Comparison of ENCODE assay signal across 1 cellular context in the genomic region with DNA sequence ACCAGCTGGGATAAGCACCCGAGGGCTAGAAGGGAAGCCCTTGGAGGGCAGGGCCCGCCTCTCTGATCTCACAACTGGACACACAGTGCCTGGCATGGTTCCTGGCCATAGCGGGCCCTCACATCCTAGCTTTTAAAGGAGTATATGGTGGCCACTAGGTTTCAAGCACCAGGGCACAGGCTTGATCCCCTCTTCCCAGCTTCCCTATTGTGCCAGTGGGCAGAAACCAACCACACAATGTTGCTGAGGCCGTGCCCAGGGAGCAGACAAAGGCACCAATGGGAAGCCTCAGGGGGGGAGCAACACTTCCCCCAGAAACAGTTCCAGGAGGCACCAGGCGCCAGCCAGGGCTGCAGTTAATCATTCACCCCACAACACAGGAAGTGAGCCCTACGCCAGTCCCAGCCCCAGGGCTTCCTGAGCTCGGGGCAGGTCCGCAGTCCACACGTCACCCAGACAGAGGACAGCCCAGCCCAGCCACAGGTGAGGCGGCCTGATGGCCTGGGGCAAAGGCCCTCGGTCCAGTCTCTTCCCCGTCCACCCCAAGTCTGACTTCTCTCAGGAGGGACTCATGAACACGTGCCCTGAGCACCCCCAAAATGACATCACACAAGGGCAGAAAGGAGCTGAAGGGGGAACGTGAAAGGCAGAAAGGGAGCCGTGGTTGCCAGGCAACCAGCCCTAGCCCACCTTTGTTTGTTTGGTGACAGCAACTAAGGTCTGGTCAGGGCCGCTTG.
A peak's percentile ranks its signal among the peaks of the same experiment; 100 is the strongest.
TF ChIP-seq lines count a peak whose summit lies in the region.

No MANE protein-coding gene starts in this region.

TF ChIP-seq in GM12878, 131 proteins besides CTCF, POLR2A, EP300 and RAD21 (continued from another document and continues in another):
- TF ChIP-seq MEF2A (IDR thresholded peaks at IDR 0.05; ENCODE audit: insufficient read depth, low read depth, low read length) = no peak
- TF ChIP-seq CEBPB (IDR thresholded peaks at IDR 0.05; ENCODE audit: borderline replicate concordance in 1 of 2, low read depth in 2 of 2, low read length in 2 of 2) = no peak
- no peak for TF ChIP-seq STAT1 (conservative IDR thresholded peaks at IDR 0.05)
- no peak for TF ChIP-seq ZNF207 (IDR thresholded peaks at IDR 0.05; ENCODE audit: borderline replicate concordance)
- TF ChIP-seq, protein P1, sequence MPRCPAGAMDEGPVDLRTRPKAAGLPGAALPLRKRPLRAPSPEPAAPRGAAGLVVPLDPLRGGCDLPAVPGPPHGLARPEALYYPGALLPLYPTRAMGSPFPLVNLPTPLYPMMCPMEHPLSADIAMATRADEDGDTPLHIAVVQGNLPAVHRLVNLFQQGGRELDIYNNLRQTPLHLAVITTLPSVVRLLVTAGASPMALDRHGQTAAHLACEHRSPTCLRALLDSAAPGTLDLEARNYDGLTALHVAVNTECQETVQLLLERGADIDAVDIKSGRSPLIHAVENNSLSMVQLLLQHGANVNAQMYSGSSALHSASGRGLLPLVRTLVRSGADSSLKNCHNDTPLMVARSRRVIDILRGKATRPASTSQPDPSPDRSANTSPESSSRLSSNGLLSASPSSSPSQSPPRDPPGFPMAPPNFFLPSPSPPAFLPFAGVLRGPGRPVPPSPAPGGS (IDR thresholded peaks at IDR 0.05; ENCODE audit: borderline replicate concordance, insufficient read depth, low read depth, low read length, poor library complexity, severe bottlenecking) = no peak
- TF ChIP-seq FOXM1 (IDR thresholded peaks at IDR 0.05; ENCODE audit: low read depth, low read length) = no peak
- no peak for TF ChIP-seq ZZZ3 (IDR thresholded peaks at IDR 0.05; ENCODE audit: control insufficient read depth, insufficient read length, low read depth)
- TF ChIP-seq LARP7 (IDR thresholded peaks at IDR 0.05) = 0 out of 2 replicates have a peak, but pooled peaks have one; percentile 38
- no peak for TF ChIP-seq SREBF1 (IDR thresholded peaks at IDR 0.05; ENCODE audit: low read length)
- TF ChIP-seq KLF5 (IDR thresholded peaks at IDR 0.05; ENCODE audit: partially characterized antibody) = no peak
- TF ChIP-seq SRF (IDR thresholded peaks at IDR 0.05; ENCODE audit: low read depth in 2 of 2, low read length in 2 of 2) = no peak
- TF ChIP-seq KDM1A (IDR thresholded peaks at IDR 0.05; ENCODE audit: borderline replicate concordance) = no peak
- TF ChIP-seq EZH2 (IDR thresholded peaks at IDR 0.05; ENCODE audit: borderline replicate concordance, control insufficient read depth, low read depth, low read length) = no peak
- TF ChIP-seq SIN3A (IDR thresholded peaks at IDR 0.05; ENCODE audit: low read depth, low read length) = no peak
- TF ChIP-seq, protein P2, sequence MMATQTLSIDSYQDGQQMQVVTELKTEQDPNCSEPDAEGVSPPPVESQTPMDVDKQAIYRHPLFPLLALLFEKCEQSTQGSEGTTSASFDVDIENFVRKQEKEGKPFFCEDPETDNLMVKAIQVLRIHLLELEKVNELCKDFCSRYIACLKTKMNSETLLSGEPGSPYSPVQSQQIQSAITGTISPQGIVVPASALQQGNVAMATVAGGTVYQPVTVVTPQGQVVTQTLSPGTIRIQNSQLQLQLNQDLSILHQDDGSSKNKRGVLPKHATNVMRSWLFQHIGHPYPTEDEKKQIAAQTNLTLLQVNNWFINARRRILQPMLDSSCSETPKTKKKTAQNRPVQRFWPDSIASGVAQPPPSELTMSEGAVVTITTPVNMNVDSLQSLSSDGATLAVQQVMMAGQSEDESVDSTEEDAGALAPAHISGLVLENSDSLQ (IDR thresholded peaks at IDR 0.05) = peak; percentile 35; the same call in 1 of the 2 replicates
- TF ChIP-seq SUZ12 (IDR thresholded peaks at IDR 0.05; ENCODE audit: unreplicated experiment) = no peak
- TF ChIP-seq, protein P3, sequence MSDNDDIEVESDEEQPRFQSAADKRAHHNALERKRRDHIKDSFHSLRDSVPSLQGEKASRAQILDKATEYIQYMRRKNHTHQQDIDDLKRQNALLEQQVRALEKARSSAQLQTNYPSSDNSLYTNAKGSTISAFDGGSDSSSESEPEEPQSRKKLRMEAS (IDR thresholded peaks at IDR 0.05; ENCODE audit: low read depth, low read length) = no peak
- peak; percentile 64; the same call in 1 of the 2 replicates for TF ChIP-seq GATAD2B (conservative IDR thresholded peaks at IDR 0.05; ENCODE audit: low read depth)
- no peak for TF ChIP-seq IRF4 (IDR thresholded peaks at IDR 0.05; ENCODE audit: low read depth, low read length)
- no peak for TF ChIP-seq ZBED1 (IDR thresholded peaks at IDR 0.05; ENCODE audit: borderline replicate concordance)
- TF ChIP-seq SREBF2 (IDR thresholded peaks at IDR 0.05; ENCODE audit: low read length) = no peak
- TF ChIP-seq TCF12 (IDR thresholded peaks at IDR 0.05; ENCODE audit: low read depth, low read length) = no peak
- TF ChIP-seq RBBP5 (conservative IDR thresholded peaks at IDR 0.05) = no peak
- TF ChIP-seq DPF2 (IDR thresholded peaks at IDR 0.05) = peak; percentile 82
- TF ChIP-seq, protein P4, sequence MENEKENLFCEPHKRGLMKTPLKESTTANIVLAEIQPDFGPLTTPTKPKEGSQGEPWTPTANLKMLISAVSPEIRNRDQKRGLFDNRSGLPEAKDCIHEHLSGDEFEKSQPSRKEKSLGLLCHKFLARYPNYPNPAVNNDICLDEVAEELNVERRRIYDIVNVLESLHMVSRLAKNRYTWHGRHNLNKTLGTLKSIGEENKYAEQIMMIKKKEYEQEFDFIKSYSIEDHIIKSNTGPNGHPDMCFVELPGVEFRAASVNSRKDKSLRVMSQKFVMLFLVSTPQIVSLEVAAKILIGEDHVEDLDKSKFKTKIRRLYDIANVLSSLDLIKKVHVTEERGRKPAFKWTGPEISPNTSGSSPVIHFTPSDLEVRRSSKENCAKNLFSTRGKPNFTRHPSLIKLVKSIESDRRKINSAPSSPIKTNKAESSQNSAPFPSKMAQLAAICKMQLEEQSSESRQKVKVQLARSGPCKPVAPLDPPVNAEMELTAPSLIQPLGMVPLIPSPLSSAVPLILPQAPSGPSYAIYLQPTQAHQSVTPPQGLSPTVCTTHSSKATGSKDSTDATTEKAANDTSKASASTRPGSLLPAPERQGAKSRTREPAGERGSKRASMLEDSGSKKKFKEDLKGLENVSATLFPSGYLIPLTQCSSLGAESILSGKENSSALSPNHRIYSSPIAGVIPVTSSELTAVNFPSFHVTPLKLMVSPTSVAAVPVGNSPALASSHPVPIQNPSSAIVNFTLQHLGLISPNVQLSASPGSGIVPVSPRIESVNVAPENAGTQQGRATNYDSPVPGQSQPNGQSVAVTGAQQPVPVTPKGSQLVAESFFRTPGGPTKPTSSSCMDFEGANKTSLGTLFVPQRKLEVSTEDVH (IDR thresholded peaks at IDR 0.05; ENCODE audit: low read depth, partially characterized antibody) = no peak
- no peak for TF ChIP-seq TCF7 (IDR thresholded peaks at IDR 0.05; ENCODE audit: borderline replicate concordance)
- TF ChIP-seq SPI1 (IDR thresholded peaks at IDR 0.05; ENCODE audit: borderline replicate concordance, insufficient read depth, low read depth, low read length) = peak; percentile 71; the same call in 1 of the 2 replicates
- TF ChIP-seq BRCA1 (IDR thresholded peaks at IDR 0.05; ENCODE audit: low read depth, low read length) = no peak
- no peak for TF ChIP-seq JUND (IDR thresholded peaks at IDR 0.05; ENCODE audit: low read depth, low read length)
- TF ChIP-seq, protein P5, sequence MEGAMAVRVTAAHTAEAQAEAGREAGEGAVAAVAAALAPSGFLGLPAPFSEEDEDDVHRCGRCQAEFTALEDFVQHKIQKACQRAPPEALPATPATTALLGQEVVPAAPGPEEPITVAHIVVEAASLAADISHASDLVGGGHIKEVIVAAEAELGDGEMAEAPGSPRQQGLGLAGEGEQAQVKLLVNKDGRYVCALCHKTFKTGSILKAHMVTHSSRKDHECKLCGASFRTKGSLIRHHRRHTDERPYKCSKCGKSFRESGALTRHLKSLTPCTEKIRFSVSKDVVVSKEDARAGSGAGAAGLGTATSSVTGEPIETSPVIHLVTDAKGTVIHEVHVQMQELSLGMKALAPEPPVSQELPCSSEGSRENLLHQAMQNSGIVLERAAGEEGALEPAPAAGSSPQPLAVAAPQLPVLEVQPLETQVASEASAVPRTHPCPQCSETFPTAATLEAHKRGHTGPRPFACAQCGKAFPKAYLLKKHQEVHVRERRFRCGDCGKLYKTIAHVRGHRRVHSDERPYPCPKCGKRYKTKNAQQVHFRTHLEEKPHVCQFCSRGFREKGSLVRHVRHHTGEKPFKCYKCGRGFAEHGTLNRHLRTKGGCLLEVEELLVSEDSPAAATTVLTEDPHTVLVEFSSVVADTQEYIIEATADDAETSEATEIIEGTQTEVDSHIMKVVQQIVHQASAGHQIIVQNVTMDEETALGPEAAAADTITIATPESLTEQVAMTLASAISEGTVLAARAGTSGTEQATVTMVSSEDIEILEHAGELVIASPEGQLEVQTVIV (IDR thresholded peaks at IDR 0.05; ENCODE audit: borderline replicate concordance, partially characterized antibody) = peak; percentile 47
- TF ChIP-seq RAD51 (IDR thresholded peaks at IDR 0.05) = peak; percentile 34; the same call in 1 of the 2 replicates
- TF ChIP-seq, protein P6, sequence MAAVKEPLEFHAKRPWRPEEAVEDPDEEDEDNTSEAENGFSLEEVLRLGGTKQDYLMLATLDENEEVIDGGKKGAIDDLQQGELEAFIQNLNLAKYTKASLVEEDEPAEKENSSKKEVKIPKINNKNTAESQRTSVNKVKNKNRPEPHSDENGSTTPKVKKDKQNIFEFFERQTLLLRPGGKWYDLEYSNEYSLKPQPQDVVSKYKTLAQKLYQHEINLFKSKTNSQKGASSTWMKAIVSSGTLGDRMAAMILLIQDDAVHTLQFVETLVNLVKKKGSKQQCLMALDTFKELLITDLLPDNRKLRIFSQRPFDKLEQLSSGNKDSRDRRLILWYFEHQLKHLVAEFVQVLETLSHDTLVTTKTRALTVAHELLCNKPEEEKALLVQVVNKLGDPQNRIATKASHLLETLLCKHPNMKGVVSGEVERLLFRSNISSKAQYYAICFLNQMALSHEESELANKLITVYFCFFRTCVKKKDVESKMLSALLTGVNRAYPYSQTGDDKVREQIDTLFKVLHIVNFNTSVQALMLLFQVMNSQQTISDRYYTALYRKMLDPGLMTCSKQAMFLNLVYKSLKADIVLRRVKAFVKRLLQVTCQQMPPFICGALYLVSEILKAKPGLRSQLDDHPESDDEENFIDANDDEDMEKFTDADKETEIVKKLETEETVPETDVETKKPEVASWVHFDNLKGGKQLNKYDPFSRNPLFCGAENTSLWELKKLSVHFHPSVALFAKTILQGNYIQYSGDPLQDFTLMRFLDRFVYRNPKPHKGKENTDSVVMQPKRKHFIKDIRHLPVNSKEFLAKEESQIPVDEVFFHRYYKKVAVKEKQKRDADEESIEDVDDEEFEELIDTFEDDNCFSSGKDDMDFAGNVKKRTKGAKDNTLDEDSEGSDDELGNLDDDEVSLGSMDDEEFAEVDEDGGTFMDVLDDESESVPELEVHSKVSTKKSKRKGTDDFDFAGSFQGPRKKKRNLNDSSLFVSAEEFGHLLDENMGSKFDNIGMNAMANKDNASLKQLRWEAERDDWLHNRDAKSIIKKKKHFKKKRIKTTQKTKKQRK (IDR thresholded peaks at IDR 0.05; ENCODE audit: low read depth, low read length) = no peak
- no peak for TF ChIP-seq TBL1XR1 (IDR thresholded peaks at IDR 0.05; ENCODE audit: low read depth, low read length)
- no peak for TF ChIP-seq SMC3 (IDR thresholded peaks at IDR 0.05; ENCODE audit: borderline replicate concordance, low read length)
- no peak for TF ChIP-seq SIX5 (IDR thresholded peaks at IDR 0.05; ENCODE audit: low read depth, low read length, severe bottlenecking)
- no peak for TF ChIP-seq ZNF24 (IDR thresholded peaks at IDR 0.05)
- peak; percentile 50; the same call in 1 of the 2 replicates for TF ChIP-seq MTA2 (IDR thresholded peaks at IDR 0.05; ENCODE audit: low read depth)
- TF ChIP-seq, protein P7, sequence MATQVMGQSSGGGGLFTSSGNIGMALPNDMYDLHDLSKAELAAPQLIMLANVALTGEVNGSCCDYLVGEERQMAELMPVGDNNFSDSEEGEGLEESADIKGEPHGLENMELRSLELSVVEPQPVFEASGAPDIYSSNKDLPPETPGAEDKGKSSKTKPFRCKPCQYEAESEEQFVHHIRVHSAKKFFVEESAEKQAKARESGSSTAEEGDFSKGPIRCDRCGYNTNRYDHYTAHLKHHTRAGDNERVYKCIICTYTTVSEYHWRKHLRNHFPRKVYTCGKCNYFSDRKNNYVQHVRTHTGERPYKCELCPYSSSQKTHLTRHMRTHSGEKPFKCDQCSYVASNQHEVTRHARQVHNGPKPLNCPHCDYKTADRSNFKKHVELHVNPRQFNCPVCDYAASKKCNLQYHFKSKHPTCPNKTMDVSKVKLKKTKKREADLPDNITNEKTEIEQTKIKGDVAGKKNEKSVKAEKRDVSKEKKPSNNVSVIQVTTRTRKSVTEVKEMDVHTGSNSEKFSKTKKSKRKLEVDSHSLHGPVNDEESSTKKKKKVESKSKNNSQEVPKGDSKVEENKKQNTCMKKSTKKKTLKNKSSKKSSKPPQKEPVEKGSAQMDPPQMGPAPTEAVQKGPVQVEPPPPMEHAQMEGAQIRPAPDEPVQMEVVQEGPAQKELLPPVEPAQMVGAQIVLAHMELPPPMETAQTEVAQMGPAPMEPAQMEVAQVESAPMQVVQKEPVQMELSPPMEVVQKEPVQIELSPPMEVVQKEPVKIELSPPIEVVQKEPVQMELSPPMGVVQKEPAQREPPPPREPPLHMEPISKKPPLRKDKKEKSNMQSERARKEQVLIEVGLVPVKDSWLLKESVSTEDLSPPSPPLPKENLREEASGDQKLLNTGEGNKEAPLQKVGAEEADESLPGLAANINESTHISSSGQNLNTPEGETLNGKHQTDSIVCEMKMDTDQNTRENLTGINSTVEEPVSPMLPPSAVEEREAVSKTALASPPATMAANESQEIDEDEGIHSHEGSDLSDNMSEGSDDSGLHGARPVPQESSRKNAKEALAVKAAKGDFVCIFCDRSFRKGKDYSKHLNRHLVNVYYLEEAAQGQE (IDR thresholded peaks at IDR 0.05; ENCODE audit: low read depth, low read length) = no peak
- TF ChIP-seq, protein P8, sequence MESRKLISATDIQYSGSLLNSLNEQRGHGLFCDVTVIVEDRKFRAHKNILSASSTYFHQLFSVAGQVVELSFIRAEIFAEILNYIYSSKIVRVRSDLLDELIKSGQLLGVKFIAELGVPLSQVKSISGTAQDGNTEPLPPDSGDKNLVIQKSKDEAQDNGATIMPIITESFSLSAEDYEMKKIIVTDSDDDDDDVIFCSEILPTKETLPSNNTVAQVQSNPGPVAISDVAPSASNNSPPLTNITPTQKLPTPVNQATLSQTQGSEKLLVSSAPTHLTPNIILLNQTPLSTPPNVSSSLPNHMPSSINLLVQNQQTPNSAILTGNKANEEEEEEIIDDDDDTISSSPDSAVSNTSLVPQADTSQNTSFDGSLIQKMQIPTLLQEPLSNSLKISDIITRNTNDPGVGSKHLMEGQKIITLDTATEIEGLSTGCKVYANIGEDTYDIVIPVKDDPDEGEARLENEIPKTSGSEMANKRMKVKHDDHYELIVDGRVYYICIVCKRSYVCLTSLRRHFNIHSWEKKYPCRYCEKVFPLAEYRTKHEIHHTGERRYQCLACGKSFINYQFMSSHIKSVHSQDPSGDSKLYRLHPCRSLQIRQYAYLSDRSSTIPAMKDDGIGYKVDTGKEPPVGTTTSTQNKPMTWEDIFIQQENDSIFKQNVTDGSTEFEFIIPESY (IDR thresholded peaks at IDR 0.05) = no peak
- no peak for TF ChIP-seq PAX8 (IDR thresholded peaks at IDR 0.05)
